ENCODE assay signal across 12 cellular contexts in the genomic region with DNA sequence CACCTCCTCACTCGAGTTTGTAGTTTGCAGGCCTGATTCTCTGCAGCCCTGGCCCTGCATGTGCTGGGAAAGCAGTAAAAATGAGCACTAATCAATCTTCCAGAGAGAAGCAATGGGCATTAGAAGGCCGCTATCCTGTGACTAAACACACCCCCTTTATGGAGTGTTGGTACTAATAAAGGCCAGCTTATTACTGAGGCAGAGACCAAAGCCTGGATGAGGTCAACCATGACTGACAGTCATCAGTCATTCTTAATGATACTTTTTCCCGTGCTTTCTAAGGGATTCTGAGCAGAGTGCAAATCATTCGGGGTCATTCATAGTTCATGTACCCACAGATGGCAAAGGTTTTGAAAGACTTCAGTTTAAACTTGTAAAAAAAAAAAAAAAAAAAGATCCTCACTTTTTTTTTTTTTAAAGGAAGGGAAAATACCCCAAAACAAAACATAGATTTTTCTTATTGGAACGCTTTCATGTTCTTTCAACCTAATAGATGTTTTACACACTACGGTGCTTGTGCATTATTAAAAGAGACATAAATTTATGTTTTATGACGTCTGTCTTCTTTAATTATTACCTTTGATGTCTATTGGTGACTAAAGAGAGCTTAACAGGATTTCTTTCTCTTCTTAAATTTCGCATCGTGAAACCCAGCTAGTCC. TPM values are rescaled to one million over a fixed set of nuclear protein-coding genes. Genes with fewer than 3 reads are reported as not detected.
A peak's percentile ranks its signal among the peaks of the same experiment; 100 is the strongest.
DNase-seq lines count a peak whose midpoint lies in the region; ATAC-seq and TF ChIP-seq lines count a peak whose summit lies in the region.
"Had no signal": no experiment of that assay in that cellular context is flagged by ENCODE, and none has a peak within 500 bp of the region (broad histone marks: within the 10 kb centered on the region; RNA-seq: fewer than 3 reads in every experiment).

No MANE protein-coding gene starts in this region.

- intact Hi-C loops in aorta (cut with DNase I) = no loop called here

- H3K9me2 ChIP-seq in GM23338 (ENCODE audit: insufficient read depth) = no peaks in the 10 kb centered on the region

- no peak overlapping the region for H2AFZ ChIP-seq in GM23338

- H3K4me1 ChIP-seq in endocrine pancreas (ENCODE audit: control insufficient read depth, insufficient read depth, low read length) (peaks cover 23% of the 10 kb centered on the region), aorta (ENCODE audit: control insufficient read depth in 1 of 2, insufficient read depth in 2 of 2, low read length in 2 of 2) (no peaks in the 10 kb centered on the region), GM23338 (ENCODE audit: insufficient read depth) (no peaks in the 10 kb centered on the region)

- H4K20me1 ChIP-seq in GM23338 (replicated peaks; ENCODE audit: insufficient read depth) = no peaks in the 10 kb centered on the region

- H3K79me2 ChIP-seq in GM23338 (replicated peaks; ENCODE audit: insufficient read depth) = no peaks in the 10 kb centered on the region

- no peak for TF ChIP-seq CTCF in nephron (IDR thresholded peaks at IDR 0.05; ENCODE audit: unreplicated experiment in 3 of 3)
- no peak for TF ChIP-seq CTCF in GM23338 (conservative IDR thresholded peaks at IDR 0.05; ENCODE audit: low read depth in 2 of 2)

- no peak overlapping the region for H3K9ac ChIP-seq in endocrine pancreas (ENCODE audit: control insufficient read depth, insufficient read depth, low read length)

- H3K27me3 ChIP-seq in endocrine pancreas (ENCODE audit: control insufficient read depth, insufficient read depth, low read length) (no peaks in the 10 kb centered on the region), aorta (ENCODE audit: control insufficient read depth in 1 of 2, insufficient read depth in 2 of 2, low read length in 1 of 2) (no peaks in the 10 kb centered on the region), GM23338 (ENCODE audit: insufficient read depth) (no peaks in the 10 kb centered on the region)

- H3K36me3 Mint-ChIP-seq in nephron (ENCODE audit: low read depth) = no peaks in the 10 kb centered on the region
- H3K36me3 Mint-ChIP-seq in GM23338 (ENCODE audit: low read depth) = no peaks in the 10 kb centered on the region
- H3K36me3 Mint-ChIP-seq: natural killer cell treated with Interleukin-12 subunit alpha and Interleukin-12 subunit beta and Interleukin-15 and Interleukin-18, amount 100 ng/mL, for 72 hours had no signal

- CTCF ChIA-PET in HEK293T (lab: Yijun Ruan, JAX) = no interaction called here

- peak; percentile 44 for DNase-seq in HEK293T (ENCODE audit: extremely low spot score)
- peak; percentile 18 for DNase-seq in NCI-H510A (lab: John Stamatoyannopoulos, UW)
- no peak for DNase-seq in aorta
- no peak for DNase-seq in GM23338 (ENCODE audit: low spot score)
- no peak for DNase-seq in C1 segment of cervical spinal cord (lab: John Stamatoyannopoulos, UW)
- no peak for DNase-seq in central memory CD4-positive, alpha-beta T cell
- DNase-seq: activated CD4-positive, alpha-beta memory T cell treated with anti-CD3 and anti-CD28 coated beads, Interleukin-2, amount 10 ng/mL, durations not matched to agents 7 days and 5 days; Calu3 had no signal

- H3K9me3 ChIP-seq in endocrine pancreas (ENCODE audit: control insufficient read depth, low read length) = no peaks in the 10 kb centered on the region
- no peaks in the 10 kb centered on the region for H3K9me3 ChIP-seq in aorta (ENCODE audit: control insufficient read depth, low read length)

- POLR2A ChIA-PET in HEK293T (lab: Yijun Ruan, JAX) = no interaction called here

- no peaks in the 10 kb centered on the region for H3F3A ChIP-seq in GM23338 (replicated peaks; ENCODE audit: low read depth)

- H3K36me3 ChIP-seq in endocrine pancreas (ENCODE audit: control insufficient read depth, insufficient read depth, low read length) = no peaks in the 10 kb centered on the region
- H3K36me3 ChIP-seq in aorta (ENCODE audit: control insufficient read depth in 1 of 2, insufficient read depth in 2 of 2, low read length in 1 of 2) = no peaks in the 10 kb centered on the region
- H3K36me3 ChIP-seq in GM23338 (ENCODE audit: insufficient read depth) = no peaks in the 10 kb centered on the region

- H3K4me2 ChIP-seq in GM23338 = no peak overlapping the region

- H3K9me3 Mint-ChIP-seq in nephron (no peaks in the 10 kb centered on the region), GM23338 (no peaks in the 10 kb centered on the region)
- H3K9me3 Mint-ChIP-seq: activated CD4-positive, alpha-beta memory T cell treated with anti-CD3 and anti-CD28 coated beads, Interleukin-2, amount 10 ng/mL, durations not matched to agents 7 days and 5 days; activated naive CD4-positive, alpha-beta T cell treated with anti-CD3 and anti-CD28 coated beads, Interleukin-2, amount 50 U/mL, for 72 hours; natural killer cell treated with Interleukin-12 subunit alpha and Interleukin-12 subunit beta and Interleukin-15 and Interleukin-18, amount 100 ng/mL, for 72 hours had no signal

- no peaks in the 10 kb centered on the region for H3K27me3 Mint-ChIP-seq in nephron (ENCODE audit: low read depth)
- peaks cover 2% of the 10 kb centered on the region for H3K27me3 Mint-ChIP-seq in GM23338 (ENCODE audit: insufficient read depth, low read depth, poor library complexity)
- H3K27me3 Mint-ChIP-seq: activated CD4-positive, alpha-beta memory T cell treated with anti-CD3 and anti-CD28 coated beads, Interleukin-2, amount 10 ng/mL, durations not matched to agents 7 days and 5 days; natural killer cell treated with Interleukin-12 subunit alpha and Interleukin-12 subunit beta and Interleukin-15 and Interleukin-18, amount 100 ng/mL, for 72 hours had no signal

- peak overlapping the region; percentile 47 to 57 (median 52) for H3K4me3 Mint-ChIP-seq in nephron
- no peak overlapping the region for H3K4me3 Mint-ChIP-seq in GM23338
- H3K4me3 Mint-ChIP-seq: activated CD4-positive, alpha-beta memory T cell treated with anti-CD3 and anti-CD28 coated beads, Interleukin-2, amount 10 ng/mL, durations not matched to agents 7 days and 5 days; natural killer cell treated with Interleukin-12 subunit alpha and Interleukin-12 subunit beta and Interleukin-15 and Interleukin-18, amount 100 ng/mL, for 72 hours had no signal

- H3K4me1 Mint-ChIP-seq in nephron = peaks cover 97% of the 10 kb centered on the region
- H3K4me1 Mint-ChIP-seq in GM23338 = 0 out of 3 replicates have a peak, but pooled peaks cover 3% of the 10 kb centered on the region

- 84 to 85% methylated on average over 9 of the region's 9 CpGs for WGBS in aorta, 2 donors

- no peak overlapping the region for H3K27ac ChIP-seq in aorta (ENCODE audit: low read depth in 1 of 2, low read length in 2 of 2)
- H3K27ac ChIP-seq in GM23338 (ENCODE audit: low read depth) = no peak overlapping the region

- H3K4me3 ChIP-seq in endocrine pancreas (ENCODE audit: control insufficient read depth, insufficient read depth, low read length) (peak overlapping the region; percentile 37), aorta (ENCODE audit: low read length in 2 of 2) (no peak overlapping the region), GM23338 (no peak overlapping the region)

- ATAC-seq in aorta (ENCODE audit: low FRiP score) (no peak), GM23338 (no peak)
- ATAC-seq: natural killer cell treated with Interleukin-12 subunit alpha and Interleukin-12 subunit beta and Interleukin-15 and Interleukin-18, amount 100 ng/mL, for 72 hours had no signal

- peak overlapping the region; percentile 94 to 99 (median 96) for H3K27ac Mint-ChIP-seq in nephron
- no peak overlapping the region for H3K27ac Mint-ChIP-seq in GM23338
- H3K27ac Mint-ChIP-seq: activated CD4-positive, alpha-beta memory T cell treated with anti-CD3 and anti-CD28 coated beads, Interleukin-2, amount 10 ng/mL, durations not matched to agents 7 days and 5 days; activated naive CD4-positive, alpha-beta T cell treated with anti-CD3 and anti-CD28 coated beads, Interleukin-2, amount 50 U/mL, for 72 hours; natural killer cell treated with Interleukin-12 subunit alpha and Interleukin-12 subunit beta and Interleukin-15 and Interleukin-18, amount 100 ng/mL, for 72 hours had no signal

TF ChIP-seq in HEK293T, 16 proteins besides CTCF, POLR2A, EP300 and RAD21 (continues in another document):
- TF ChIP-seq TARDBP (IDR thresholded peaks at IDR 0.05) (no peak), NFRKB (IDR thresholded peaks at IDR 0.05) (no peak), BHLHE40 (IDR thresholded peaks at IDR 0.05; ENCODE audit: borderline replicate concordance) (no peak), ZNF384 (IDR thresholded peaks at IDR 0.05) (peak; percentile 86), ARNT (IDR thresholded peaks at IDR 0.05) (0 out of 2 replicates have a peak, but pooled peaks have one; percentile 5)

TF ChIP-seq in GM23338, 12 proteins besides CTCF, POLR2A, EP300 and RAD21 (continues in another document):
- TF ChIP-seq ZNF114 (CRISPR knock-in tag; IDR thresholded peaks at IDR 0.05) = no peak
- TF ChIP-seq, protein P1, sequence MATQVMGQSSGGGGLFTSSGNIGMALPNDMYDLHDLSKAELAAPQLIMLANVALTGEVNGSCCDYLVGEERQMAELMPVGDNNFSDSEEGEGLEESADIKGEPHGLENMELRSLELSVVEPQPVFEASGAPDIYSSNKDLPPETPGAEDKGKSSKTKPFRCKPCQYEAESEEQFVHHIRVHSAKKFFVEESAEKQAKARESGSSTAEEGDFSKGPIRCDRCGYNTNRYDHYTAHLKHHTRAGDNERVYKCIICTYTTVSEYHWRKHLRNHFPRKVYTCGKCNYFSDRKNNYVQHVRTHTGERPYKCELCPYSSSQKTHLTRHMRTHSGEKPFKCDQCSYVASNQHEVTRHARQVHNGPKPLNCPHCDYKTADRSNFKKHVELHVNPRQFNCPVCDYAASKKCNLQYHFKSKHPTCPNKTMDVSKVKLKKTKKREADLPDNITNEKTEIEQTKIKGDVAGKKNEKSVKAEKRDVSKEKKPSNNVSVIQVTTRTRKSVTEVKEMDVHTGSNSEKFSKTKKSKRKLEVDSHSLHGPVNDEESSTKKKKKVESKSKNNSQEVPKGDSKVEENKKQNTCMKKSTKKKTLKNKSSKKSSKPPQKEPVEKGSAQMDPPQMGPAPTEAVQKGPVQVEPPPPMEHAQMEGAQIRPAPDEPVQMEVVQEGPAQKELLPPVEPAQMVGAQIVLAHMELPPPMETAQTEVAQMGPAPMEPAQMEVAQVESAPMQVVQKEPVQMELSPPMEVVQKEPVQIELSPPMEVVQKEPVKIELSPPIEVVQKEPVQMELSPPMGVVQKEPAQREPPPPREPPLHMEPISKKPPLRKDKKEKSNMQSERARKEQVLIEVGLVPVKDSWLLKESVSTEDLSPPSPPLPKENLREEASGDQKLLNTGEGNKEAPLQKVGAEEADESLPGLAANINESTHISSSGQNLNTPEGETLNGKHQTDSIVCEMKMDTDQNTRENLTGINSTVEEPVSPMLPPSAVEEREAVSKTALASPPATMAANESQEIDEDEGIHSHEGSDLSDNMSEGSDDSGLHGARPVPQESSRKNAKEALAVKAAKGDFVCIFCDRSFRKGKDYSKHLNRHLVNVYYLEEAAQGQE (IDR thresholded peaks at IDR 0.05; ENCODE audit: unreplicated experiment) = no peak

RNA-seq across cellular contexts. Expression of a gene that starts 13.2 kb away (rescaled TPM):
- 10 to 100 TPM; 15.9 to 26.0 TPM for total RNA-seq in aorta
- polyA plus RNA-seq in aorta = 1 to 10 TPM; 3.3 to 7.7 TPM
- total RNA-seq in GM23338 (2014; rRNA removed; shearing (Covaris generic)) = 0.38 and 1.2 TPM in 2 replicates
- 0.23 TPM in 1 of 2 replicates, not detected in the other for polyA plus RNA-seq in GM23338 (2016; fragmentation: Nextera tagmentation; extraction: Ambion mirVana)

RNA-seq across cellular contexts. Expression of a gene that starts 14.9 kb away (rescaled TPM):
- 10 to 100 TPM; 16.9 to 28.6 TPM for total RNA-seq in aorta
- polyA plus RNA-seq in aorta (1 to 10 TPM; 8.8 to 9.4 TPM), GM23338 (2016; fragmentation: Nextera tagmentation; extraction: Ambion mirVana) (0.84 and 1.1 TPM in 2 replicates)
- 1.5 TPM in 2 replicates for total RNA-seq in GM23338 (2014; rRNA removed; shearing (Covaris generic))

Comparison
In these comparisons a context has a peak if more than half of its experiments do, and no peak if none do; other contexts are left out.
1. DNase-seq: peak in HEK293T (single experiment) and NCI-H510A (single experiment); none in aorta (0 of 2), GM23338 (single experiment), C1 segment of cervical spinal cord (0 of 14) and central memory CD4-positive, alpha-beta T cell (single experiment).